In the genomic region with DNA sequence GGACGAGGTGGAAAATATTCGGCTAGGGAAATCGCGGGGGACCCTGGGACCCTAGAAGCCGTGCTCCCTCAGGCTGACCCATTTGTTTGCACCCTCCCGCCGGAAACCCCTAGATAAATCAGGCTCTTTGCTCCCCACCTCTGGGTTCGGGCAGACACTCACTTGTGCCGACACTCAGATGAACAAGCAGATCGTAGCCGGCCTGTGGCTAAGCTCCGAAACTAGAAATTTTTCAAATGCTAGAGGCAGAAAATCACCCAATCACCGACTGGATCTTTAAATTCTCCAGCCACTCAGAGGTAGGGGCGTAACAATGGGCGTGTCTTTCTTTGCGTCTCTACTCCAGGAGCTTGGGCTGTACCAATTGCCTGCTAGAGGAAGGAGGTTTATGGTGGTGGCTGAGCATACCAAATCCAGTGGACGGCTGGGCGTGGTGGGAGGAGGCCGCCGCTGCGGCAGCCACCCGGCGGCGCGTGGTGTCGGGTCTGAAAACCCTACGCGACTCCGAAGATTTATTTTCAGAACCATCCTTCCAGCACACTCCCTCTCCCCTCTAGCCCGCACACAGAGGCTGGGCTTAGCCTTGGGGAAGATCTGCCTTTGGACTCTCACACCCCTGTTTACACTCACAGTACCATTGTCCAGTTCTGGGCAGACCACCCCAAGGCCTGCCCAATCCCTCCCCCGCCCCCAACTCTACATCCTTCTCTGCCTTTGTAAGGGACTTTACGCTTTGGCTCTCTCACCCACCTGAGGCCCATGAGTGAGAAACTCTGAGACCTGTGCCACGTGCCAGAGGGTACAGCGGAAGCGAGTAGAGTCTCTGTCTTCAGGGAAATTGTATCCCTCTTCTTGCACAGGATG, we compare ENCODE assay signal across 1 cellular context.
TF ChIP-seq lines count a peak whose summit lies in the region.

A gene with protein sequence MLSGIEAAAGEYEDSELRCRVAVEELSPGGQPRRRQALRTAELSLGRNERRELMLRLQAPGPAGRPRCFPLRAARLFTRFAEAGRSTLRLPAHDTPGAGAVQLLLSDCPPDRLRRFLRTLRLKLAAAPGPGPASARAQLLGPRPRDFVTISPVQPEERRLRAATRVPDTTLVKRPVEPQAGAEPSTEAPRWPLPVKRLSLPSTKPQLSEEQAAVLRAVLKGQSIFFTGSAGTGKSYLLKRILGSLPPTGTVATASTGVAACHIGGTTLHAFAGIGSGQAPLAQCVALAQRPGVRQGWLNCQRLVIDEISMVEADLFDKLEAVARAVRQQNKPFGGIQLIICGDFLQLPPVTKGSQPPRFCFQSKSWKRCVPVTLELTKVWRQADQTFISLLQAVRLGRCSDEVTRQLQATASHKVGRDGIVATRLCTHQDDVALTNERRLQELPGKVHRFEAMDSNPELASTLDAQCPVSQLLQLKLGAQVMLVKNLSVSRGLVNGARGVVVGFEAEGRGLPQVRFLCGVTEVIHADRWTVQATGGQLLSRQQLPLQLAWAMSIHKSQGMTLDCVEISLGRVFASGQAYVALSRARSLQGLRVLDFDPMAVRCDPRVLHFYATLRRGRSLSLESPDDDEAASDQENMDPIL (minus strand): TSS at position 217 of the 864 bp plus-strand sequence. CDS start 1,312 bp downstream, outside the sequence.

TF ChIP-seq in K562, 482 proteins besides CTCF, POLR2A, EP300 and RAD21 (continued from another document and continues in another):
- TF ChIP-seq UBTF (IDR thresholded peaks at IDR 0.05; ENCODE audit: borderline replicate concordance in 1 of 2, low read depth in 2 of 2, low read length in 2 of 2) (peak in 1 of 2 experiments; percentile 47; a peak in 1 of 4 replicates), ATF3 (IDR thresholded peaks at IDR 0.05) (no peak), ATF3 (CRISPR knock-in tag; conservative IDR thresholded peaks at IDR 0.05) (0 out of 2 replicates have a peak, but pooled peaks have one; percentile 37), MAFG (tag; conservative IDR thresholded peaks at IDR 0.05) (no peak), TCF15 (CRISPR knock-in tag; IDR thresholded peaks at IDR 0.05) (no peak), MBD2 (IDR thresholded peaks at IDR 0.05; ENCODE audit: borderline replicate concordance, low read depth) (peak; percentile 92), ASH1L (IDR thresholded peaks at IDR 0.05; ENCODE audit: borderline replicate concordance, low read depth, partially characterized antibody) (peak; percentile 72), YBX1 (IDR thresholded peaks at IDR 0.05) (no peak), FOS (IDR thresholded peaks at IDR 0.05; ENCODE audit: extremely low read depth, insufficient read length) (peak; percentile 83), CCNT2 (IDR thresholded peaks at IDR 0.05; ENCODE audit: borderline replicate concordance, extremely low read depth, insufficient read length, low read depth, low read length) (peak; percentile 55), POLR2H (tag; IDR thresholded peaks at IDR 0.05; ENCODE audit: low read depth) (peak; percentile 66), POLR2B (IDR thresholded peaks at IDR 0.05; ENCODE audit: low read depth, partially characterized antibody) (peak; percentile 62), ZBTB2 (IDR thresholded peaks at IDR 0.05) (0 out of 2 replicates have a peak, but pooled peaks have one; percentile 10), CXXC5 (CRISPR knock-in tag; IDR thresholded peaks at IDR 0.05) (peak; percentile 78), LARP7 (IDR thresholded peaks at IDR 0.05) (no peak), TBP (optimal IDR thresholded peaks at IDR 0.05; ENCODE audit: low read depth, low read length) (peak; percentile 82), TCF7L2 (IDR thresholded peaks at IDR 0.05; ENCODE audit: low read depth, low read length) (peak; percentile 92), CBX3 (IDR thresholded peaks at IDR 0.05; ENCODE audit: borderline replicate concordance in 1 of 2, low read length in 2 of 2) (peak in 1 of 2 experiments; percentile 82; a peak in 2 of 3 replicates), GATAD2A (IDR thresholded peaks at IDR 0.05) (0 out of 2 replicates have a peak, but pooled peaks have one; percentile 65), NFIC (IDR thresholded peaks at IDR 0.05) (no peak), TAF1 (IDR thresholded peaks at IDR 0.05; ENCODE audit: control insufficient read depth, extremely low read depth, insufficient read depth, low read length, severe bottlenecking) (peak; percentile 72), EGR1 (conservative IDR thresholded peaks at IDR 0.05) (peak; percentile 36; the same call in 1 of the 2 replicates), TEAD2 (tag; IDR thresholded peaks at IDR 0.05) (no peak), ETS2 (tag; IDR thresholded peaks at IDR 0.05; ENCODE audit: borderline replicate concordance, poor library complexity, severe bottlenecking) (no peak), PHB (CRISPR knock-in tag; IDR thresholded peaks at IDR 0.05) (no peak), ELF4 (CRISPR knock-in tag; IDR thresholded peaks at IDR 0.05) (0 out of 2 replicates have a peak, but pooled peaks have one; percentile 49), ZBTB33 (CRISPR knock-in tag; IDR thresholded peaks at IDR 0.05) (peak; percentile 54), IRF2 (CRISPR knock-in tag; IDR thresholded peaks at IDR 0.05) (0 out of 2 replicates have a peak, but pooled peaks have one; percentile 36), ATF7 (IDR thresholded peaks at IDR 0.05) (peak; percentile 99), TEAD4 (IDR thresholded peaks at IDR 0.05; ENCODE audit: low read length) (peak; percentile 48), TEAD4 (CRISPR knock-in tag; IDR thresholded peaks at IDR 0.05; ENCODE audit: borderline replicate concordance) (no peak), RCOR1 (IDR thresholded peaks at IDR 0.05; ENCODE audit: borderline replicate concordance in 1 of 2, low read depth in 2 of 2, low read length in 2 of 2) (0 out of 4 replicates have a peak, but pooled peaks have one; percentile 4 to 13), SAP30 (IDR thresholded peaks at IDR 0.05; ENCODE audit: borderline replicate concordance, insufficient read depth, low read depth, low read length, poor library complexity, severe bottlenecking) (peak; percentile 88), KDM5B (IDR thresholded peaks at IDR 0.05; ENCODE audit: insufficient replicate concordance, low read depth, low read length) (peak; percentile 52), ZNF778 (CRISPR knock-in tag; IDR thresholded peaks at IDR 0.05) (no peak), FOXA3 (CRISPR knock-in tag; conservative IDR thresholded peaks at IDR 0.05 in 1 of 2, IDR thresholded peaks at IDR 0.05 in 1 of 2) (peak in 1 of 2 experiments; percentile 31; a peak in 1 of 4 replicates), KLF1 (tag; IDR thresholded peaks at IDR 0.05) (peak; percentile 77; the same call in 1 of the 2 replicates), ZKSCAN1 (IDR thresholded peaks at IDR 0.05; ENCODE audit: low read depth, low read length) (0 out of 2 replicates have a peak, but pooled peaks have one; percentile 53), PML (IDR thresholded peaks at IDR 0.05; ENCODE audit: low read length) (peak; percentile 53; the same call in 1 of the 2 replicates), ZNF408 (CRISPR knock-in tag; IDR thresholded peaks at IDR 0.05; ENCODE audit: low read depth) (no peak), EHMT2 (IDR thresholded peaks at IDR 0.05) (peak; percentile 43; the same call in 1 of the 2 replicates), BRF1 (IDR thresholded peaks at IDR 0.05; ENCODE audit: borderline replicate concordance, extremely low read depth, insufficient read length) (no peak)
- TF ChIP-seq, protein P1, sequence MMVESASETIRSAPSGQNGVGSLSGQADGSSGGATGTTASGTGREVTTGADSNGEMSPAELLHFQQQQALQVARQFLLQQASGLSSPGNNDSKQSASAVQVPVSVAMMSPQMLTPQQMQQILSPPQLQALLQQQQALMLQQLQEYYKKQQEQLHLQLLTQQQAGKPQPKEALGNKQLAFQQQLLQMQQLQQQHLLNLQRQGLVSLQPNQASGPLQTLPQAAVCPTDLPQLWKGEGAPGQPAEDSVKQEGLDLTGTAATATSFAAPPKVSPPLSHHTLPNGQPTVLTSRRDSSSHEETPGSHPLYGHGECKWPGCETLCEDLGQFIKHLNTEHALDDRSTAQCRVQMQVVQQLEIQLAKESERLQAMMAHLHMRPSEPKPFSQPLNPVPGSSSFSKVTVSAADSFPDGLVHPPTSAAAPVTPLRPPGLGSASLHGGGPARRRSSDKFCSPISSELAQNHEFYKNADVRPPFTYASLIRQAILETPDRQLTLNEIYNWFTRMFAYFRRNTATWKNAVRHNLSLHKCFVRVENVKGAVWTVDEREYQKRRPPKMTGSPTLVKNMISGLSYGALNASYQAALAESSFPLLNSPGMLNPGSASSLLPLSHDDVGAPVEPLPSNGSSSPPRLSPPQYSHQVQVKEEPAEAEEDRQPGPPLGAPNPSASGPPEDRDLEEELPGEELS (CRISPR knock-in tag; IDR thresholded peaks at IDR 0.05; ENCODE audit: borderline replicate concordance), result no peak
- TF ChIP-seq, protein P2, sequence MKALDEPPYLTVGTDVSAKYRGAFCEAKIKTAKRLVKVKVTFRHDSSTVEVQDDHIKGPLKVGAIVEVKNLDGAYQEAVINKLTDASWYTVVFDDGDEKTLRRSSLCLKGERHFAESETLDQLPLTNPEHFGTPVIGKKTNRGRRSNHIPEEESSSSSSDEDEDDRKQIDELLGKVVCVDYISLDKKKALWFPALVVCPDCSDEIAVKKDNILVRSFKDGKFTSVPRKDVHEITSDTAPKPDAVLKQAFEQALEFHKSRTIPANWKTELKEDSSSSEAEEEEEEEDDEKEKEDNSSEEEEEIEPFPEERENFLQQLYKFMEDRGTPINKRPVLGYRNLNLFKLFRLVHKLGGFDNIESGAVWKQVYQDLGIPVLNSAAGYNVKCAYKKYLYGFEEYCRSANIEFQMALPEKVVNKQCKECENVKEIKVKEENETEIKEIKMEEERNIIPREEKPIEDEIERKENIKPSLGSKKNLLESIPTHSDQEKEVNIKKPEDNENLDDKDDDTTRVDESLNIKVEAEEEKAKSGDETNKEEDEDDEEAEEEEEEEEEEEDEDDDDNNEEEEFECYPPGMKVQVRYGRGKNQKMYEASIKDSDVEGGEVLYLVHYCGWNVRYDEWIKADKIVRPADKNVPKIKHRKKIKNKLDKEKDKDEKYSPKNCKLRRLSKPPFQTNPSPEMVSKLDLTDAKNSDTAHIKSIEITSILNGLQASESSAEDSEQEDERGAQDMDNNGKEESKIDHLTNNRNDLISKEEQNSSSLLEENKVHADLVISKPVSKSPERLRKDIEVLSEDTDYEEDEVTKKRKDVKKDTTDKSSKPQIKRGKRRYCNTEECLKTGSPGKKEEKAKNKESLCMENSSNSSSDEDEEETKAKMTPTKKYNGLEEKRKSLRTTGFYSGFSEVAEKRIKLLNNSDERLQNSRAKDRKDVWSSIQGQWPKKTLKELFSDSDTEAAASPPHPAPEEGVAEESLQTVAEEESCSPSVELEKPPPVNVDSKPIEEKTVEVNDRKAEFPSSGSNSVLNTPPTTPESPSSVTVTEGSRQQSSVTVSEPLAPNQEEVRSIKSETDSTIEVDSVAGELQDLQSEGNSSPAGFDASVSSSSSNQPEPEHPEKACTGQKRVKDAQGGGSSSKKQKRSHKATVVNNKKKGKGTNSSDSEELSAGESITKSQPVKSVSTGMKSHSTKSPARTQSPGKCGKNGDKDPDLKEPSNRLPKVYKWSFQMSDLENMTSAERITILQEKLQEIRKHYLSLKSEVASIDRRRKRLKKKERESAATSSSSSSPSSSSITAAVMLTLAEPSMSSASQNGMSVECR (CRISPR knock-in tag; IDR thresholded peaks at IDR 0.05), result 0 out of 2 replicates have a peak, but pooled peaks have one; percentile 58
